Comparison of ENCODE assay signal across 19 cellular contexts in the genomic region with DNA sequence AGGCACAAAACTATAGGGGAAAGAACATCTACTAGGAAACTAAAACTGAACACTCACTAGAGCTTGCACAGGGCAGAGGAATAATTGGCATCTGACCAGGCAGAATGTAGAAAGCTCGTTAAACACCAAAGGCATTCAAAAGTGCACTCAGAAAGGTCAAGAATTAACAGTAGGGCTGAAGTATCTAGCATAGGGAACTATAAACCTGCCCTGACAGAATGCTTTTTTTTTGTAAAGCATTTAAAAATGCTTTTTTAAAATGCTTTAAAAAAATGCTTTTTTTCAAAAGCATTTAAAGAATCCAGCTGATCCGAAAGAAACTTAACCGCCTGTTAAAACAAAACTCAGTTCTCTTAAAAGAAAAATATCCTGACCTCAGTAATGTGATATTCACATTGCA.
DNase-seq lines count a peak whose midpoint lies in the region; TF ChIP-seq lines count a peak whose summit lies in the region.
"Had no signal": no experiment of that assay in that cellular context is flagged by ENCODE, and none has a peak within 500 bp of the region (broad histone marks: within the 10 kb centered on the region; RNA-seq: fewer than 3 reads in every experiment).

No MANE protein-coding gene starts in this region.

- H3K4me1 ChIP-seq in uterus (no peaks in the 10 kb centered on the region), A673 (ENCODE audit: insufficient read depth, low read length, poor library complexity, severe bottlenecking) (no peaks in the 10 kb centered on the region)

- POLR2A ChIA-PET in A673 (lab: Charles Lee; ENCODE audit: low non-redundant PET): no interaction called here

- no peaks in the 10 kb centered on the region for H3K27me3 ChIP-seq in uterus
- no peaks in the 10 kb centered on the region for H3K27me3 ChIP-seq in A673 (replicated peaks; ENCODE audit: insufficient read depth, low read depth, low read length, poor library complexity)
- H3K27me3 ChIP-seq: hepatocyte had no signal

- H3K9me3 Mint-ChIP-seq in osteocyte (ENCODE audit: unreplicated experiment): peaks cover 4% of the 10 kb centered on the region
- H3K9me3 Mint-ChIP-seq: T-helper 2 cell treated with Interferon-gamma antibody and Interleukin-4, amounts not matched to agents 5 μg/mL and 100 μg/mL, for 36 hours had no signal

- BruUV-seq in A673 (replicated peaks; lab: Mats Ljungman, UMichigan): no TSS peak

- DNase-seq in DMS79 treated with DMSO at 0.1 percent for 48 hours (lab: John Stamatoyannopoulos, UW) (peak; percentile 33), RPMI7951 (ENCODE audit: low read depth) (peak; percentile 51), fibroblast of the aortic adventitia (ENCODE audit: low read depth) (peak; percentile 25), osteocyte (ENCODE audit: extremely low spot score, unreplicated experiment) (no peak), uterus (no peak), erythroblast (lab: John Stamatoyannopoulos, UW) (no peak), A673 (ENCODE audit: low spot score) (no peak), RKO (ENCODE audit: low spot score) (no peak)
- DNase-seq: activated CD4-positive, alpha-beta T cell treated with anti-CD3 and anti-CD28 coated beads for 36 hours; left ventricle myocardium superior; NCI-H2081; NCI-H774; right cardiac atrium; SHP77; stimulated activated CD4-positive, alpha-beta T cell treated with anti-CD3 and anti-CD28 coated beads, Interleukin-4, amount 100 ng/mL, for 24 hours had no signal

- no peaks in the 10 kb centered on the region for H3K27me3 Mint-ChIP-seq in osteocyte (ENCODE audit: unreplicated experiment)

- H3K27ac ChIP-seq in uterus (no peak overlapping the region), A673 (ENCODE audit: low read depth, low read length, poor library complexity, severe bottlenecking) (no peak overlapping the region)
- H3K27ac ChIP-seq: hepatocyte had no signal

- no peak overlapping the region for H3K4me3 Mint-ChIP-seq in osteocyte (ENCODE audit: unreplicated experiment)
- H3K4me3 Mint-ChIP-seq: activated CD4-positive, alpha-beta T cell treated with anti-CD3 and anti-CD28 coated beads for 36 hours; natural killer cell treated with Interleukin-12 subunit alpha and Interleukin-12 subunit beta and Interleukin-15 and Interleukin-18, amount 100 ng/mL, for 72 hours; T-helper 2 cell treated with Interferon-gamma antibody and Interleukin-4, amounts not matched to agents 5 μg/mL and 100 μg/mL, for 36 hours had no signal

- CTCF ChIA-PET in A673 (lab: Charles Lee): no interaction called here

- TF ChIP-seq POLR2A in uterus (IDR thresholded peaks at IDR 0.05): no peak
- TF ChIP-seq POLR2A in erythroblast (IDR thresholded peaks at IDR 0.05; ENCODE audit: low read length): no peak

- no peaks in the 10 kb centered on the region for H3K36me3 Mint-ChIP-seq in osteocyte (ENCODE audit: unreplicated experiment)
- H3K36me3 Mint-ChIP-seq: activated naive CD4-positive, alpha-beta T cell treated with anti-CD3 and anti-CD28 coated beads, Interleukin-2, amount 50 U/mL, for 72 hours; natural killer cell treated with Interleukin-12 subunit alpha and Interleukin-12 subunit beta and Interleukin-15 and Interleukin-18, amount 100 ng/mL, for 72 hours had no signal

- TF ChIP-seq CTCF in fibroblast of the aortic adventitia (IDR thresholded peaks at IDR 0.05; ENCODE audit: insufficient read depth, low read length) (no peak), osteocyte (IDR thresholded peaks at IDR 0.05) (no peak), uterus (IDR thresholded peaks at IDR 0.05) (no peak), A673 (conservative IDR thresholded peaks at IDR 0.05; ENCODE audit: low read depth, low read length) (no peak)

- H3K9me3 ChIP-seq in uterus: no peaks in the 10 kb centered on the region
- no peaks in the 10 kb centered on the region for H3K9me3 ChIP-seq in A673 (ENCODE audit: low read depth, low read length, poor library complexity, severe bottlenecking)

- H3K4me3 ChIP-seq in fibroblast of the aortic adventitia (ENCODE audit: low read depth, low read length) (no peak overlapping the region), uterus (no peak overlapping the region), A673 (ENCODE audit: low read depth, low read length, poor library complexity, severe bottlenecking) (no peak overlapping the region)
- H3K4me3 ChIP-seq: hepatocyte had no signal

- H3K36me3 ChIP-seq in uterus (no peaks in the 10 kb centered on the region), A673 (ENCODE audit: insufficient read depth, low read length, poor library complexity, severe bottlenecking) (no peaks in the 10 kb centered on the region)

- H3K4me1 Mint-ChIP-seq in osteocyte (ENCODE audit: unreplicated experiment): peaks cover 17% of the 10 kb centered on the region
- H3K4me1 Mint-ChIP-seq: activated CD4-positive, alpha-beta T cell treated with anti-CD3 and anti-CD28 coated beads for 36 hours had no signal

- H3K27ac Mint-ChIP-seq in osteocyte (ENCODE audit: unreplicated experiment): peak overlapping the region; percentile 66
- H3K27ac Mint-ChIP-seq: activated CD4-positive, alpha-beta T cell treated with anti-CD3 and anti-CD28 coated beads for 36 hours; activated naive CD4-positive, alpha-beta T cell treated with anti-CD3 and anti-CD28 coated beads, Interleukin-2, amount 50 U/mL, for 72 hours; natural killer cell treated with Interleukin-12 subunit alpha and Interleukin-12 subunit beta and Interleukin-15 and Interleukin-18, amount 100 ng/mL, for 72 hours; T-helper 2 cell treated with Interferon-gamma antibody and Interleukin-4, amounts not matched to agents 5 μg/mL and 100 μg/mL, for 36 hours had no signal

- intact Hi-C loops in uterus (cut with DNase I; ENCODE audit: low total_unique reads): no loop called here
- intact Hi-C loops in A673 (cut with micrococcal nuclease; ENCODE audit: unreplicated experiment): no loop called here

Comparison
In these comparisons a context has a peak if more than half of its experiments do, and no peak if none do; other contexts are left out.
1. DNase-seq: peak in DMS79 treated with DMSO at 0.1 percent for 48 hours (single experiment), RPMI7951 (single experiment) and fibroblast of the aortic adventitia (single experiment); none in osteocyte (single experiment), uterus (0 of 2), erythroblast (0 of 2), A673 (single experiment) and RKO (single experiment).